In genomic region chr13:39602614-39603366, GRCh38 we compare ENCODE assay signal across 8 cellular contexts. TPM values are rescaled to one million over a fixed set of nuclear protein-coding genes. Genes with fewer than 3 reads are reported as not detected.
A peak's percentile ranks its signal among the peaks of the same experiment; 100 is the strongest.
DNase-seq lines count a peak whose midpoint lies in the region; ATAC-seq, FAIRE-seq and TF ChIP-seq lines count a peak whose summit lies in the region.

LHFPL6 (minus strand) TSS chr13:39603193.

- H3K4me3 Mint-ChIP-seq in activated naive CD8-positive, alpha-beta T cell: peak within 1 kb of the TSS; percentile 86

- no peaks in the 10 kb centered on the region for H3K36me3 Mint-ChIP-seq in activated naive CD8-positive, alpha-beta T cell

- peak; percentile 89 for ATAC-seq in GM21528 (IDR thresholded peaks at IDR 0.05; ENCODE audit: low FRiP score, unreplicated experiment)

- peaks cover 3% of the 10 kb centered on the region for H3K4me1 ChIP-seq in thymus (ENCODE audit: control insufficient read depth, insufficient read depth, low read length)

- H3K27ac ChIP-seq in thymus (ENCODE audit: low read depth): peak within 1 kb of the TSS; percentile 62

- peaks cover 31% of the 10 kb centered on the region for H3K27me3 Mint-ChIP-seq in activated naive CD8-positive, alpha-beta T cell

- no peak for FAIRE-seq in D721Med (lab: Jason Lieb, UNC)

- peaks cover 7% of the 10 kb centered on the region for H3K4me1 Mint-ChIP-seq in activated naive CD8-positive, alpha-beta T cell (ENCODE audit: low read depth)

- no peak within 1 kb of the TSS for H3K27ac Mint-ChIP-seq in activated naive CD8-positive, alpha-beta T cell

- under 1% methylated on average over 73 of the region's 73 CpGs for WGBS in thymus

- H3K27me3 ChIP-seq in thymus (ENCODE audit: control insufficient read depth, insufficient read depth): peaks cover 22% of the 10 kb centered on the region

- peak within 1 kb of the TSS; percentile 56 for H3K4me3 ChIP-seq in thymus (ENCODE audit: low read length)

- TF ChIP-seq CTCF in D721Med (IDR thresholded peaks at IDR 0.05; ENCODE audit: insufficient read depth, missing control alignments): peak; percentile 32

- DNase-seq in D721Med (ENCODE audit: insufficient read length, low spot score): no peak
- peak; percentile 40 for DNase-seq in HuH-7.5 (ENCODE audit: low spot score)
- DNase-seq in SHP77 (lab: John Stamatoyannopoulos, UW): peak; percentile 57 to 67
- DNase-seq in glomerular endothelial cell (ENCODE audit: extremely low read depth, low read depth, low spot score): no peak
- peak in 52 of 56 donors; percentile 5 to 80 (median 60) for DNase-seq in nucleus accumbens (lab: John Stamatoyannopoulos, UW)

- no peaks in the 10 kb centered on the region for H3K9me3 Mint-ChIP-seq in activated naive CD8-positive, alpha-beta T cell (ENCODE audit: low read depth)

- no peaks in the 10 kb centered on the region for H3K36me3 ChIP-seq in thymus (ENCODE audit: control insufficient read depth, insufficient read depth)

- peaks cover 1% of the 10 kb centered on the region for H3K9me3 ChIP-seq in thymus (ENCODE audit: control insufficient read depth)

RNA-seq across cellular contexts. Expression of gene LHFPL6, which starts in this region (rescaled TPM):
- total RNA-seq in glomerular endothelial cell: 10.6 and 19.1 TPM in 2 replicates
- polyA plus RNA-seq in thymus: 14.9 TPM

Comparison
In these comparisons a context has a peak if more than half of its experiments do, and no peak if none do; other contexts are left out.
1. DNase-seq: peak in HuH-7.5 (single experiment), SHP77 (2 of 2) and nucleus accumbens (52 of 56); none in D721Med (single experiment) and glomerular endothelial cell (single experiment).